In the genomic region with DNA sequence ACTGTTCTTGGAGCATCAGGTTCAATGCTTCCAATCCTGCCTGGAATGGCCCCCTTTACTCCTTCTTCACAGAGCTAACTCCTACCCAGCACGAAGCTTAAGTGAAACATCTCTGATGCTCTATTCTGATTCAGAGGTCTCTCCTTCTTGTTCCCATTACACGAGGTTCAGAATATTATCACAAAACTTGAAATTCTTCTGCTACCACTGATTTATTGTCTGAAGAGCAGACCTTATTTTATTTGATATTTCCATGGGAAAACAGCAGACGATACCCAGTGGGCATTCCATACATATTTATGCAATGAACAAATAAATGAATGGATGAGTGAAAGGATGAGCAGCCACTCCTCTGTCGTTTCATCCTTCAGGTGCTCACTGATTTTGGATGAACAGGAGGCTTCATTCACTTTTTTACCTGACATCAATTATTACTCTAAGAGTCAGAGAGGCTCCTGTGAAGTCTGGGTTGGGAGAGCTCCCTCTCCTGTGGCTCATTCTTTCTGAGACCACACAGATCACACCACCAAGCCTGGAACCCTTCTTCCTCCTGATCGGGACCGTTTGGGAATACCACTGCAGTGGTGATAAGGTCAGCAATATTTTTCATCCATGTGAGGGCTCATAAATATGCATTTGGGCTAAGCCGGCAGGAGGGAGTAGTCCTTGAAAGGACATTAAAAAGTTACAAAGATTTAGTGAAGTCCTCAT, we compare ENCODE assay signal across 1 cellular context.
TF ChIP-seq lines count a peak whose summit lies in the region.

No MANE protein-coding gene starts in this region.

TF ChIP-seq in HepG2, 621 proteins besides CTCF, POLR2A, EP300 and RAD21:
- TF ChIP-seq HCFC1 (IDR thresholded peaks at IDR 0.05; ENCODE audit: low read depth, low read length) (no peak), ELF1 (CRISPR knock-in tag; IDR thresholded peaks at IDR 0.05) (no peak), ZSCAN31 (CRISPR knock-in tag; IDR thresholded peaks at IDR 0.05; ENCODE audit: low read depth) (0 out of 2 replicates have a peak, but pooled peaks have one; percentile 21), ZFYVE20 (CRISPR knock-in tag; IDR thresholded peaks at IDR 0.05; ENCODE audit: borderline replicate concordance, low read depth) (no peak), NCOA1 (CRISPR knock-in tag; IDR thresholded peaks at IDR 0.05) (peak; percentile 54), ELF4 (CRISPR knock-in tag; IDR thresholded peaks at IDR 0.05; ENCODE audit: borderline replicate concordance) (peak; percentile 30; the same call in 1 of the 2 replicates), ZMYM2 (CRISPR knock-in tag; IDR thresholded peaks at IDR 0.05) (0 out of 2 replicates have a peak, but pooled peaks have one; percentile 18), ZFP62 (CRISPR knock-in tag; IDR thresholded peaks at IDR 0.05) (no peak), TOPORS (CRISPR knock-in tag; IDR thresholded peaks at IDR 0.05) (0 out of 2 replicates have a peak, but pooled peaks have one; percentile 45), NR1H2 (CRISPR knock-in tag; IDR thresholded peaks at IDR 0.05; ENCODE audit: borderline replicate concordance, low read depth) (no peak), ZNF253 (CRISPR knock-in tag; IDR thresholded peaks at IDR 0.05; ENCODE audit: borderline replicate concordance) (no peak), ZBTB21 (CRISPR knock-in tag; IDR thresholded peaks at IDR 0.05) (no peak), ZNF747 (CRISPR knock-in tag; IDR thresholded peaks at IDR 0.05; ENCODE audit: borderline replicate concordance) (0 out of 2 replicates have a peak, but pooled peaks have one; percentile 46), MAZ (IDR thresholded peaks at IDR 0.05; ENCODE audit: borderline replicate concordance, low read depth, low read length) (no peak), MAZ (CRISPR knock-in tag; IDR thresholded peaks at IDR 0.05; ENCODE audit: low read depth) (peak; percentile 10; the same call in 1 of the 2 replicates)
- TF ChIP-seq, protein P1, sequence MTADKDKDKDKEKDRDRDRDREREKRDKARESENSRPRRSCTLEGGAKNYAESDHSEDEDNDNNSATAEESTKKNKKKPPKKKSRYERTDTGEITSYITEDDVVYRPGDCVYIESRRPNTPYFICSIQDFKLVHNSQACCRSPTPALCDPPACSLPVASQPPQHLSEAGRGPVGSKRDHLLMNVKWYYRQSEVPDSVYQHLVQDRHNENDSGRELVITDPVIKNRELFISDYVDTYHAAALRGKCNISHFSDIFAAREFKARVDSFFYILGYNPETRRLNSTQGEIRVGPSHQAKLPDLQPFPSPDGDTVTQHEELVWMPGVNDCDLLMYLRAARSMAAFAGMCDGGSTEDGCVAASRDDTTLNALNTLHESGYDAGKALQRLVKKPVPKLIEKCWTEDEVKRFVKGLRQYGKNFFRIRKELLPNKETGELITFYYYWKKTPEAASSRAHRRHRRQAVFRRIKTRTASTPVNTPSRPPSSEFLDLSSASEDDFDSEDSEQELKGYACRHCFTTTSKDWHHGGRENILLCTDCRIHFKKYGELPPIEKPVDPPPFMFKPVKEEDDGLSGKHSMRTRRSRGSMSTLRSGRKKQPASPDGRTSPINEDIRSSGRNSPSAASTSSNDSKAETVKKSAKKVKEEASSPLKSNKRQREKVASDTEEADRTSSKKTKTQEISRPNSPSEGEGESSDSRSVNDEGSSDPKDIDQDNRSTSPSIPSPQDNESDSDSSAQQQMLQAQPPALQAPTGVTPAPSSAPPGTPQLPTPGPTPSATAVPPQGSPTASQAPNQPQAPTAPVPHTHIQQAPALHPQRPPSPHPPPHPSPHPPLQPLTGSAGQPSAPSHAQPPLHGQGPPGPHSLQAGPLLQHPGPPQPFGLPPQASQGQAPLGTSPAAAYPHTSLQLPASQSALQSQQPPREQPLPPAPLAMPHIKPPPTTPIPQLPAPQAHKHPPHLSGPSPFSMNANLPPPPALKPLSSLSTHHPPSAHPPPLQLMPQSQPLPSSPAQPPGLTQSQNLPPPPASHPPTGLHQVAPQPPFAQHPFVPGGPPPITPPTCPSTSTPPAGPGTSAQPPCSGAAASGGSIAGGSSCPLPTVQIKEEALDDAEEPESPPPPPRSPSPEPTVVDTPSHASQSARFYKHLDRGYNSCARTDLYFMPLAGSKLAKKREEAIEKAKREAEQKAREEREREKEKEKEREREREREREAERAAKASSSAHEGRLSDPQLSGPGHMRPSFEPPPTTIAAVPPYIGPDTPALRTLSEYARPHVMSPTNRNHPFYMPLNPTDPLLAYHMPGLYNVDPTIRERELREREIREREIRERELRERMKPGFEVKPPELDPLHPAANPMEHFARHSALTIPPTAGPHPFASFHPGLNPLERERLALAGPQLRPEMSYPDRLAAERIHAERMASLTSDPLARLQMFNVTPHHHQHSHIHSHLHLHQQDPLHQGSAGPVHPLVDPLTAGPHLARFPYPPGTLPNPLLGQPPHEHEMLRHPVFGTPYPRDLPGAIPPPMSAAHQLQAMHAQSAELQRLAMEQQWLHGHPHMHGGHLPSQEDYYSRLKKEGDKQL (CRISPR knock-in tag; IDR thresholded peaks at IDR 0.05; ENCODE audit: low read depth): no peak
- TF ChIP-seq, protein P2, sequence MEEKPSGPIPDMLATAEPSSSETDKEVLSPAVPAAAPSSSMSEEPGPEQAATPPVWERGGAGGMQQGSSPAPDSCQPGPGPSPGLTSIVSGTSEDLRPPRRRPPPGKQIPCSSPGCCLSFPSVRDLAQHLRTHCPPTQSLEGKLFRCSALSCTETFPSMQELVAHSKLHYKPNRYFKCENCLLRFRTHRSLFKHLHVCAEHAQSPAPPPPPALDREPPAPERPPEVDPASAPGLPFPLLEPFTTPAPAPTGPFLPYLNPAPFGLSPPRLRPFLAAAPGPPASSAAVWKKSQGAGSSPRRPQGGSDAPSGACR (CRISPR knock-in tag; IDR thresholded peaks at IDR 0.05): 0 out of 2 replicates have a peak, but pooled peaks have one; percentile 32
- TF ChIP-seq, protein P3, sequence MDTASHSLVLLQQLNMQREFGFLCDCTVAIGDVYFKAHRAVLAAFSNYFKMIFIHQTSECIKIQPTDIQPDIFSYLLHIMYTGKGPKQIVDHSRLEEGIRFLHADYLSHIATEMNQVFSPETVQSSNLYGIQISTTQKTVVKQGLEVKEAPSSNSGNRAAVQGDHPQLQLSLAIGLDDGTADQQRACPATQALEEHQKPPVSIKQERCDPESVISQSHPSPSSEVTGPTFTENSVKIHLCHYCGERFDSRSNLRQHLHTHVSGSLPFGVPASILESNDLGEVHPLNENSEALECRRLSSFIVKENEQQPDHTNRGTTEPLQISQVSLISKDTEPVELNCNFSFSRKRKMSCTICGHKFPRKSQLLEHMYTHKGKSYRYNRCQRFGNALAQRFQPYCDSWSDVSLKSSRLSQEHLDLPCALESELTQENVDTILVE (CRISPR knock-in tag; IDR thresholded peaks at IDR 0.05): no peak
- TF ChIP-seq, protein P4, sequence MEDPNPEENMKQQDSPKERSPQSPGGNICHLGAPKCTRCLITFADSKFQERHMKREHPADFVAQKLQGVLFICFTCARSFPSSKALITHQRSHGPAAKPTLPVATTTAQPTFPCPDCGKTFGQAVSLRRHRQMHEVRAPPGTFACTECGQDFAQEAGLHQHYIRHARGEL (CRISPR knock-in tag; IDR thresholded peaks at IDR 0.05): 0 out of 2 replicates have a peak, but pooled peaks have one; percentile 17
- TF ChIP-seq, protein P5, sequence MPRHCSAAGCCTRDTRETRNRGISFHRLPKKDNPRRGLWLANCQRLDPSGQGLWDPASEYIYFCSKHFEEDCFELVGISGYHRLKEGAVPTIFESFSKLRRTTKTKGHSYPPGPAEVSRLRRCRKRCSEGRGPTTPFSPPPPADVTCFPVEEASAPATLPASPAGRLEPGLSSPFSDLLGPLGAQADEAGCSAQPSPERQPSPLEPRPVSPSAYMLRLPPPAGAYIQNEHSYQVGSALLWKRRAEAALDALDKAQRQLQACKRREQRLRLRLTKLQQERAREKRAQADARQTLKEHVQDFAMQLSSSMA (CRISPR knock-in tag; IDR thresholded peaks at IDR 0.05): 0 out of 2 replicates have a peak, but pooled peaks have one; percentile 9
